Comparison of ENCODE assay signal across 1 cellular context in the genomic region with DNA sequence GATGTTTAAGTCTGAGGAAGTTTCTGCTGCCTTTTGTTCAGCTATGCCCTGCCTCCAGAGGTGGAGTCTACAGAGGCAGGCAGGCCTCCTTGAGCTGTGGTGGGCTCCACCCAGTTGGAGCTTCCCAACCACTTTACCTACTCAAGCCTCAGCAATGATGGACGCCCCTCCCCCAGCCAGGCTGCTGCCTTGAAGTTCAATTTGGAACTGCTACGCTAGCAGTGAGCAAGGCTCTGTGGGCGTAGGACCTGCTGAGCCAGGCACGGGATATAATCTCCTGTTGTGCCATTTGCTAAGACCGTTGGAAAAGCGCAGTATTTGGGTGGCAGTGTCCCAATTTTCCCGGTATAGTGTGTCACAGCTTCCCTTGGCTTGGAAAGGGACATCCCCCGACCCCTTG. TPM values are rescaled to one million over a fixed set of nuclear protein-coding genes. Genes with fewer than 3 reads are reported as not detected.
"Had no signal": no experiment of that assay in that cellular context is flagged by ENCODE, and none has a peak within 500 bp of the region (broad histone marks: within the 10 kb centered on the region; RNA-seq: fewer than 3 reads in every experiment).

No MANE protein-coding gene starts in this region.

RNA-seq across cellular contexts. Expression of a gene that starts 40.1 kb away (rescaled TPM):
- polyA plus RNA-seq: smooth muscle cell had no signal
